ENCODE assay signal across 1 cellular context in genomic region chr12:57444744-57445143, GRCh38.
TF ChIP-seq lines count a peak whose summit lies in the region.

No MANE protein-coding gene starts in this region.

TF ChIP-seq in K562, 482 proteins besides CTCF, POLR2A, EP300 and RAD21 (continued from another document and continues in another):
- TF ChIP-seq MIER1 (IDR thresholded peaks at IDR 0.05; ENCODE audit: low read depth), result no peak
- TF ChIP-seq ZNF431 (CRISPR knock-in tag; IDR thresholded peaks at IDR 0.05), result no peak
- no peak for TF ChIP-seq THRB (CRISPR knock-in tag; conservative IDR thresholded peaks at IDR 0.05)
- TF ChIP-seq NR2C2 (CRISPR knock-in tag; IDR thresholded peaks at IDR 0.05), result no peak
- no peak for TF ChIP-seq NR2C2 (tag; IDR thresholded peaks at IDR 0.05)
- TF ChIP-seq BCOR (IDR thresholded peaks at IDR 0.05), result peak; percentile 22; the same call in 1 of the 2 replicates
- TF ChIP-seq HMG20B (CRISPR knock-in tag; IDR thresholded peaks at IDR 0.05), result no peak
- no peak for TF ChIP-seq ZNF696 (CRISPR knock-in tag; conservative IDR thresholded peaks at IDR 0.05)
- no peak for TF ChIP-seq KAT8 (IDR thresholded peaks at IDR 0.05; ENCODE audit: low read depth)
- no peak for TF ChIP-seq USF2 (CRISPR knock-in tag; IDR thresholded peaks at IDR 0.05)
- no peak for TF ChIP-seq FOS (IDR thresholded peaks at IDR 0.05; ENCODE audit: extremely low read depth, insufficient read length)
- no peak for TF ChIP-seq ZNF584 (CRISPR knock-in tag; IDR thresholded peaks at IDR 0.05; ENCODE audit: low read depth)
- no peak for TF ChIP-seq MITF (IDR thresholded peaks at IDR 0.05)
- no peak for TF ChIP-seq MYC (IDR thresholded peaks at IDR 0.05; ENCODE audit: low read depth, low read length)
- no peak for TF ChIP-seq MYC (CRISPR knock-in tag; IDR thresholded peaks at IDR 0.05; ENCODE audit: borderline replicate concordance, low read depth)
- no peak for TF ChIP-seq CBX2 (IDR thresholded peaks at IDR 0.05; ENCODE audit: insufficient read depth, low read length, poor library complexity, severe bottlenecking)
- TF ChIP-seq ZBTB2 (IDR thresholded peaks at IDR 0.05), result no peak
- TF ChIP-seq DPF2 (IDR thresholded peaks at IDR 0.05), result no peak
- no peak for TF ChIP-seq ELK3 (CRISPR knock-in tag; IDR thresholded peaks at IDR 0.05)
- no peak for TF ChIP-seq BRD9 (IDR thresholded peaks at IDR 0.05; ENCODE audit: low read depth, partially characterized antibody)
- TF ChIP-seq HDGF (IDR thresholded peaks at IDR 0.05), result no peak
- no peak for TF ChIP-seq TRIM28 (IDR thresholded peaks at IDR 0.05)
- TF ChIP-seq PKNOX1 (IDR thresholded peaks at IDR 0.05), result no peak
- peak; percentile 71 for TF ChIP-seq CBFA2T3 (IDR thresholded peaks at IDR 0.05)
- TF ChIP-seq ZFP36 (IDR thresholded peaks at IDR 0.05; ENCODE audit: low read depth, low read length, partially characterized antibody), result no peak
- no peak for TF ChIP-seq GTF2E2 (tag; IDR thresholded peaks at IDR 0.05)
- TF ChIP-seq HIVEP1 (CRISPR knock-in tag; IDR thresholded peaks at IDR 0.05), result no peak
- TF ChIP-seq ZNF41 (CRISPR knock-in tag; conservative IDR thresholded peaks at IDR 0.05), result no peak
- TF ChIP-seq DNMT1 (IDR thresholded peaks at IDR 0.05), result no peak
- TF ChIP-seq TEAD4 (IDR thresholded peaks at IDR 0.05; ENCODE audit: low read length), result peak; percentile 48
- no peak for TF ChIP-seq TEAD4 (CRISPR knock-in tag; IDR thresholded peaks at IDR 0.05; ENCODE audit: borderline replicate concordance)
- no peak for TF ChIP-seq ZNF445 (CRISPR knock-in tag; IDR thresholded peaks at IDR 0.05; ENCODE audit: low read depth)
- no peak for TF ChIP-seq NFE2 (IDR thresholded peaks at IDR 0.05; ENCODE audit: low read depth)
- TF ChIP-seq USF1 (CRISPR knock-in tag; IDR thresholded peaks at IDR 0.05), result no peak
- peak; percentile 42; the same call in 1 of the 2 replicates for TF ChIP-seq MGA (IDR thresholded peaks at IDR 0.05)
- TF ChIP-seq CHD4 (IDR thresholded peaks at IDR 0.05; ENCODE audit: insufficient read depth, insufficient replicate concordance, low read depth, low read length, poor library complexity, severe bottlenecking), result no peak
- no peak for TF ChIP-seq RB1 (IDR thresholded peaks at IDR 0.05; ENCODE audit: low read depth)
- TF ChIP-seq BHLHE40 (IDR thresholded peaks at IDR 0.05; ENCODE audit: low read length), result peak; percentile 87
- peak; percentile 32; the same call in 1 of the 2 replicates for TF ChIP-seq MTA2 (IDR thresholded peaks at IDR 0.05; ENCODE audit: low read depth)
- TF ChIP-seq CXXC5 (CRISPR knock-in tag; IDR thresholded peaks at IDR 0.05), result no peak
- peak; percentile 63 for TF ChIP-seq TCF3 (CRISPR knock-in tag; IDR thresholded peaks at IDR 0.05)
- no peak for TF ChIP-seq ILF3 (IDR thresholded peaks at IDR 0.05; ENCODE audit: borderline replicate concordance)
- peak; percentile 47 to 50; a peak in 3 of 4 replicates for TF ChIP-seq KDM1A (IDR thresholded peaks at IDR 0.05)
- no peak for TF ChIP-seq TCF15 (CRISPR knock-in tag; IDR thresholded peaks at IDR 0.05)
- TF ChIP-seq ZBTB17 (CRISPR knock-in tag; IDR thresholded peaks at IDR 0.05), result no peak
- no peak for TF ChIP-seq FIP1L1 (IDR thresholded peaks at IDR 0.05; ENCODE audit: low read depth, low read length, poor library complexity, severe bottlenecking)
